ENCODE assay signal across 2 cellular contexts in genomic region chr11:66860449-66860831, GRCh38.
A peak's percentile ranks its signal among the peaks of the same experiment; 100 is the strongest.
TF ChIP-seq lines count a peak whose summit lies in the region.

No MANE protein-coding gene starts in this region.

TF ChIP-seq in A549, 52 proteins besides CTCF, POLR2A, EP300 and RAD21:
- no peak for TF ChIP-seq ZNF302 (CRISPR knock-in tag; IDR thresholded peaks at IDR 0.05)
- TF ChIP-seq SMC3 (IDR thresholded peaks at IDR 0.05): 0 out of 3 replicates have a peak, but pooled peaks have one; percentile 6
TF ChIP-seq in A549: peak in this region for 1.

TF ChIP-seq in HepG2, 621 proteins besides CTCF, POLR2A, EP300 and RAD21:
- TF ChIP-seq AGO1 (IDR thresholded peaks at IDR 0.05; ENCODE audit: low read depth, low read length, poor library complexity, severe bottlenecking): peak; percentile 7
- no peak for TF ChIP-seq ZNF879 (CRISPR knock-in tag; IDR thresholded peaks at IDR 0.05)
